In the genomic region with DNA sequence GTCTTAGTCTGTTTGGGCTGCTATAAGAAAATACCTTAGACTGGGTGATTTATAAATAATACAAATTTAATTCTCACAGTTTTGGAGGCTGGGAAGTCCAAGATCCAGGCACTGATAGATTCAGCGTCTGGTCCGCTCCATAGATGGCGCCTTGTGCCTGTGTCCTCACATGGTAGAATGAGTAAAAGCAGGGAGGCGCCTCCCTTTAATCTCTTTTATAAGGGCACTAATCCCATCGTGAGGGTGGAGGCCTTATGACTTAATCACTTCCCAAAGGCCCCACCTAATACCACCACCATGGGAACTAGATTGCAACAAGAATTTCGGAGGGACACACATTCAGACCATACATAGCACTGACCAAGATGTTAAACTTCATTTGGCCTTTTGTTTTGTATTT, we compare ENCODE assay signal across 1 cellular context.
TF ChIP-seq lines count a peak whose summit lies in the region.

No MANE protein-coding gene starts in this region.

TF ChIP-seq in H1, 55 proteins besides CTCF, POLR2A, EP300 and RAD21:
- TF ChIP-seq, protein P1, sequence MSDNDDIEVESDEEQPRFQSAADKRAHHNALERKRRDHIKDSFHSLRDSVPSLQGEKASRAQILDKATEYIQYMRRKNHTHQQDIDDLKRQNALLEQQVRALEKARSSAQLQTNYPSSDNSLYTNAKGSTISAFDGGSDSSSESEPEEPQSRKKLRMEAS (IDR thresholded peaks at IDR 0.05), result no peak
- TF ChIP-seq CHD1 (IDR thresholded peaks at IDR 0.05; ENCODE audit: low read depth, low read length) (no peak), TBP (IDR thresholded peaks at IDR 0.05; ENCODE audit: low read depth, low read length) (no peak), TCF12 (IDR thresholded peaks at IDR 0.05; ENCODE audit: low read depth, low read length) (no peak), SAP30 (IDR thresholded peaks at IDR 0.05; ENCODE audit: insufficient read depth, insufficient replicate concordance, low read length) (no peak), SRF (IDR thresholded peaks at IDR 0.05; ENCODE audit: low read depth, low read length) (no peak), NRF1 (IDR thresholded peaks at IDR 0.05; ENCODE audit: low read depth, low read length) (no peak), YY1 (IDR thresholded peaks at IDR 0.05; ENCODE audit: low read depth, low read length) (no peak), CTBP2 (IDR thresholded peaks at IDR 0.05; ENCODE audit: borderline replicate concordance, insufficient read depth, insufficient read length, low read length) (no peak), ATF2 (IDR thresholded peaks at IDR 0.05; ENCODE audit: low read length) (no peak), SP4 (IDR thresholded peaks at IDR 0.05; ENCODE audit: low read length) (no peak), SIX5 (IDR thresholded peaks at IDR 0.05; ENCODE audit: low read depth, low read length) (no peak), SIRT6 (IDR thresholded peaks at IDR 0.05; ENCODE audit: low read length) (no peak)
